Comparison of ENCODE assay signal across 36 cellular contexts in genomic region chr5:161098516-161098915, GRCh38.
"Had no signal": no experiment of that assay in that cellular context is flagged by ENCODE, and none has a peak within 500 bp of the region (broad histone marks: within the 10 kb centered on the region; RNA-seq: fewer than 3 reads in every experiment).

No MANE protein-coding gene starts in this region.

- H3K4me1 ChIP-seq: adrenal gland, body of pancreas, breast epithelium had no signal

- H3K27me3 ChIP-seq: adrenal gland, body of pancreas, brain microvascular endothelial cell, breast epithelium, cardiac muscle cell had no signal

- DNase-seq: activated B cell treated with CpG ODN at 0.5 μM for 24 hours; activated CD4-positive, alpha-beta memory T cell treated with anti-CD3 and anti-CD28 coated beads for 36 hours; activated CD4-positive, alpha-beta T cell treated with anti-CD3 and anti-CD28 coated beads for 4 hours; activated CD4-positive, alpha-beta T cell treated with anti-CD3 and anti-CD28 coated beads, Interleukin-2, amount 10 ng/mL, durations not matched to agents 24 days and 14 days; activated CD4-positive, alpha-beta T cell treated with anti-CD3 and anti-CD28 coated beads, Interleukin-2, amount 50 U/mL, for 1 hour; activated CD4-positive, alpha-beta T cell treated with anti-CD3 and anti-CD28 coated beads, Interleukin-2, amount 50 U/mL, for 4 hours; activated CD4-positive, CD25-positive, alpha-beta regulatory T cell treated with anti-CD3 and anti-CD28 coated beads, Interleukin-2, amount 50 U/mL, for 72 hours; activated CD8-positive, alpha-beta memory T cell treated with anti-CD3 and anti-CD28 coated beads, Interleukin-2, amount 50 U/mL, for 4 hours; activated CD8-positive, alpha-beta T cell treated with anti-CD3 and anti-CD28 coated beads for 36 hours; activated effector memory CD4-positive, alpha-beta T cell treated with anti-CD3 and anti-CD28 coated beads, Interleukin-2, amount 50 U/mL, for 16 hours; activated gamma-delta T cell treated with Interleukin-2 at 50 U/mL for 16 hours; activated naive CD4-positive, alpha-beta T cell; activated naive CD4-positive, alpha-beta T cell treated with anti-CD3 and anti-CD28 coated beads for 36 hours; activated naive CD4-positive, alpha-beta T cell treated with anti-CD3 and anti-CD28 coated beads, Interleukin-2, amount 50 U/mL, for 16 hours; activated naive CD8-positive, alpha-beta T cell treated with anti-CD3 and anti-CD28 coated beads for 36 hours; activated T-cell treated with anti-CD3 and anti-CD28 coated beads for 4 hours; activated T-cell treated with anti-CD3 and anti-CD28 coated beads, Interleukin-2, amount 50 U/mL, for 1 hour; activated T-cell treated with anti-CD3 and anti-CD28 coated beads, Interleukin-2, amount 50 U/mL, for 4 hours; activated T-cell treated with anti-CD3 and anti-CD28 coated beads, Interleukin-2, amount 50 U/mL, for 72 hours; adrenal gland; amniotic stem cell; aorta; body of pancreas; brain microvascular endothelial cell; caudate nucleus; SW 1271; T-helper 1 cell; T-helper 2 cell; T-helper 9 cell had no signal

- H3K27ac ChIP-seq: adrenal gland, body of pancreas, brain microvascular endothelial cell, breast epithelium, cardiac muscle cell, VCaP had no signal

- H3K36me3 ChIP-seq: adrenal gland, brain microvascular endothelial cell, breast epithelium, cardiac muscle cell had no signal

- ATAC-seq: activated CD8-positive, alpha-beta T cell treated with anti-CD3 and anti-CD28 coated beads for 36 hours; activated naive CD4-positive, alpha-beta T cell treated with anti-CD3 and anti-CD28 coated beads, Interleukin-2, amount 50 U/mL, for 72 hours; activated T-cell treated with anti-CD3 and anti-CD28 coated beads, Interleukin-2, amount 50 U/mL, for 4 hours; activated T-cell treated with anti-CD3 and anti-CD28 coated beads, Interleukin-2, amount 50 U/mL, for 72 hours; activated T-helper 17 cell treated with anti-CD3 and anti-CD28 coated beads, Interleukin-2, amount 50 U/mL, for 72 hours; body of pancreas had no signal

- FAIRE-seq: astrocyte, TTC549 had no signal

- H3K4me3 ChIP-seq: adrenal gland, body of pancreas, breast epithelium, cardiac muscle cell had no signal

- H3K9me3 ChIP-seq: adrenal gland had no signal
